ENCODE assay signal across 1 cellular context in the genomic region with DNA sequence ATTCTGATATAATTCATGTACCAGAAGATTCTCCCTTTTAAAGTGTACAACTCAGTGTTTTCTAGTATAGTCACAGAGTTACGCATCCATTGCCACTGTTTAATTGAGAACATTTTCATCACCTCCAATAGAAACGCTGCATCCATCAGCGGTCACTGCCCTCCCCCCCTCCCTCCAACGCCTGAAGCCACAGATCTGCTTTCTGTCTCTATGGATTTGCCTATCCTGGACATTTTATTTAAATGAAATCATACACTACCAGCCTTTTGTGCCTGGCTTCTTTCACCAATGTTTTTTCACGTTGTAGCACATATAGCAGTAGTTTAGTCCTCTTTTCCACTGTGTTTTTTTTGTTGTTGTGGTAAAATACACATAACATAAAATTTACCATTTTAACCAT.
A peak's percentile ranks its signal among the peaks of the same experiment; 100 is the strongest.
TF ChIP-seq lines count a peak whose summit lies in the region.

No MANE protein-coding gene starts in this region.

TF ChIP-seq in SK-N-SH, 30 proteins besides CTCF, POLR2A, EP300 and RAD21 (continued from another document):
- peak; percentile 36; the same call in 1 of the 2 replicates for TF ChIP-seq JUND (IDR thresholded peaks at IDR 0.05)
- TF ChIP-seq TCF12 (IDR thresholded peaks at IDR 0.05): peak; percentile 89
- TF ChIP-seq, protein P1, sequence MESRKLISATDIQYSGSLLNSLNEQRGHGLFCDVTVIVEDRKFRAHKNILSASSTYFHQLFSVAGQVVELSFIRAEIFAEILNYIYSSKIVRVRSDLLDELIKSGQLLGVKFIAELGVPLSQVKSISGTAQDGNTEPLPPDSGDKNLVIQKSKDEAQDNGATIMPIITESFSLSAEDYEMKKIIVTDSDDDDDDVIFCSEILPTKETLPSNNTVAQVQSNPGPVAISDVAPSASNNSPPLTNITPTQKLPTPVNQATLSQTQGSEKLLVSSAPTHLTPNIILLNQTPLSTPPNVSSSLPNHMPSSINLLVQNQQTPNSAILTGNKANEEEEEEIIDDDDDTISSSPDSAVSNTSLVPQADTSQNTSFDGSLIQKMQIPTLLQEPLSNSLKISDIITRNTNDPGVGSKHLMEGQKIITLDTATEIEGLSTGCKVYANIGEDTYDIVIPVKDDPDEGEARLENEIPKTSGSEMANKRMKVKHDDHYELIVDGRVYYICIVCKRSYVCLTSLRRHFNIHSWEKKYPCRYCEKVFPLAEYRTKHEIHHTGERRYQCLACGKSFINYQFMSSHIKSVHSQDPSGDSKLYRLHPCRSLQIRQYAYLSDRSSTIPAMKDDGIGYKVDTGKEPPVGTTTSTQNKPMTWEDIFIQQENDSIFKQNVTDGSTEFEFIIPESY (IDR thresholded peaks at IDR 0.05; ENCODE audit: borderline replicate concordance, low read depth): no peak
- TF ChIP-seq TEAD4 (IDR thresholded peaks at IDR 0.05; ENCODE audit: borderline replicate concordance, insufficient read depth): no peak
- TF ChIP-seq RXRA (IDR thresholded peaks at IDR 0.05; ENCODE audit: borderline replicate concordance, low read depth): no peak
- TF ChIP-seq POLR2AphosphoS5 (IDR thresholded peaks at IDR 0.05; ENCODE audit: low read depth, low read length): peak; percentile 39; the same call in 1 of the 2 replicates
- TF ChIP-seq, protein P2, sequence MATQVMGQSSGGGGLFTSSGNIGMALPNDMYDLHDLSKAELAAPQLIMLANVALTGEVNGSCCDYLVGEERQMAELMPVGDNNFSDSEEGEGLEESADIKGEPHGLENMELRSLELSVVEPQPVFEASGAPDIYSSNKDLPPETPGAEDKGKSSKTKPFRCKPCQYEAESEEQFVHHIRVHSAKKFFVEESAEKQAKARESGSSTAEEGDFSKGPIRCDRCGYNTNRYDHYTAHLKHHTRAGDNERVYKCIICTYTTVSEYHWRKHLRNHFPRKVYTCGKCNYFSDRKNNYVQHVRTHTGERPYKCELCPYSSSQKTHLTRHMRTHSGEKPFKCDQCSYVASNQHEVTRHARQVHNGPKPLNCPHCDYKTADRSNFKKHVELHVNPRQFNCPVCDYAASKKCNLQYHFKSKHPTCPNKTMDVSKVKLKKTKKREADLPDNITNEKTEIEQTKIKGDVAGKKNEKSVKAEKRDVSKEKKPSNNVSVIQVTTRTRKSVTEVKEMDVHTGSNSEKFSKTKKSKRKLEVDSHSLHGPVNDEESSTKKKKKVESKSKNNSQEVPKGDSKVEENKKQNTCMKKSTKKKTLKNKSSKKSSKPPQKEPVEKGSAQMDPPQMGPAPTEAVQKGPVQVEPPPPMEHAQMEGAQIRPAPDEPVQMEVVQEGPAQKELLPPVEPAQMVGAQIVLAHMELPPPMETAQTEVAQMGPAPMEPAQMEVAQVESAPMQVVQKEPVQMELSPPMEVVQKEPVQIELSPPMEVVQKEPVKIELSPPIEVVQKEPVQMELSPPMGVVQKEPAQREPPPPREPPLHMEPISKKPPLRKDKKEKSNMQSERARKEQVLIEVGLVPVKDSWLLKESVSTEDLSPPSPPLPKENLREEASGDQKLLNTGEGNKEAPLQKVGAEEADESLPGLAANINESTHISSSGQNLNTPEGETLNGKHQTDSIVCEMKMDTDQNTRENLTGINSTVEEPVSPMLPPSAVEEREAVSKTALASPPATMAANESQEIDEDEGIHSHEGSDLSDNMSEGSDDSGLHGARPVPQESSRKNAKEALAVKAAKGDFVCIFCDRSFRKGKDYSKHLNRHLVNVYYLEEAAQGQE (IDR thresholded peaks at IDR 0.05; ENCODE audit: low read depth, low read length): no peak
- TF ChIP-seq YY1 (IDR thresholded peaks at IDR 0.05; ENCODE audit: low read depth): no peak
- peak; percentile 60 for TF ChIP-seq CHD2 (IDR thresholded peaks at IDR 0.05; ENCODE audit: low read length, partially characterized antibody)
- TF ChIP-seq, protein P3, sequence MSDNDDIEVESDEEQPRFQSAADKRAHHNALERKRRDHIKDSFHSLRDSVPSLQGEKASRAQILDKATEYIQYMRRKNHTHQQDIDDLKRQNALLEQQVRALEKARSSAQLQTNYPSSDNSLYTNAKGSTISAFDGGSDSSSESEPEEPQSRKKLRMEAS (IDR thresholded peaks at IDR 0.05; ENCODE audit: low read depth): no peak
- TF ChIP-seq GATA2 (CRISPR knock-in tag; IDR thresholded peaks at IDR 0.05): peak; percentile 10; the same call in 1 of the 2 replicates
- TF ChIP-seq RFX5 (IDR thresholded peaks at IDR 0.05; ENCODE audit: low read length): no peak
- TF ChIP-seq, protein P4, sequence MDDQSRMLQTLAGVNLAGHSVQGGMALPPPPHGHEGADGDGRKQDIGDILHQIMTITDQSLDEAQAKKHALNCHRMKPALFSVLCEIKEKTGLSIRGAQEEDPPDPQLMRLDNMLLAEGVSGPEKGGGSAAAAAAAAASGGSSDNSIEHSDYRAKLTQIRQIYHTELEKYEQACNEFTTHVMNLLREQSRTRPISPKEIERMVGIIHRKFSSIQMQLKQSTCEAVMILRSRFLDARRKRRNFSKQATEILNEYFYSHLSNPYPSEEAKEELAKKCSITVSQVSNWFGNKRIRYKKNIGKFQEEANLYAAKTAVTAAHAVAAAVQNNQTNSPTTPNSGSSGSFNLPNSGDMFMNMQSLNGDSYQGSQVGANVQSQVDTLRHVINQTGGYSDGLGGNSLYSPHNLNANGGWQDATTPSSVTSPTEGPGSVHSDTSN (IDR thresholded peaks at IDR 0.05): peak; percentile 81
- no peak for TF ChIP-seq NRF1 (IDR thresholded peaks at IDR 0.05; ENCODE audit: low read depth, low read length)
